26 cellular contexts compared by ENCODE assay signal in the genomic region with DNA sequence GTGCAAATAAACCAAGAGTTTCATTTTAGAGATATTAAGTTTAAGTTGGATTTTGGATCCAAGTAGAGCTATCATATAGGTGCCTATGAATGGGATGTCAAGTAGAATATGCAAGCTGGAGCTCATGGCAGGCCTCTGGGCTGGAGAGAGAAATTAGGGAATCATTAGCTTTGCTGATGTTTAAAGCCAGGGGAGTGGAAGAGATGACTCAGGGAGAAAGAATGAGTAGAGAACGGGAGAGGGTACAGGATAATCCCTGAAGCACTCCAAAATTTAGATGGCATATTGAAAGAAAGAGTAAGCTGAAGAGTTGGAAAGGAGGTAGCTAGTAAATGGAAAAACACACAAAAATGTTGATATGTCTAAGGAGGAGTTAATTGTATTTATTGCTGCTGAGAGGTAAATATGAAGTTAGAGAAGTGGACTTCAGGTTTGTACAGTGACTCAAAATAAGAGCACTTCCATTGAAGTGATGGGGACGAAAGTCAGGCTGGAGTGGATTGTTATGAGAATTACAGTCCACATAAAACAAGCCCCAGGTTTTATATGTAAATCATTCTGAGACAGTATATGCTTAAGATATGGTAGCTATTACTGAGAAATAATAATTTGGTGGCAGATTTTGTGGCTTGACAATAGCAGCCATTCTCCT.
"Had no signal": no experiment of that assay in that cellular context is flagged by ENCODE, and none has a peak within 500 bp of the region (broad histone marks: within the 10 kb centered on the region; RNA-seq: fewer than 3 reads in every experiment).

No MANE protein-coding gene starts in this region.

- DNase-seq: caudate nucleus; cerebellar nuclear complex; cortex of kidney; foreskin keratinocyte; glutamatergic neuron; heart right ventricle; hippocampal formation; immature natural killer cell; islet precursor cell; kidney glomerular epithelial cell; mammary epithelial cell; natural killer cell; right cardiac atrium; sigmoid colon; stimulated activated CD4-positive, alpha-beta T cell treated with anti-CD3 and anti-CD28 coated beads, Interleukin-2, amount 100 ng/mL, for 24 hours; stimulated activated CD4-positive, alpha-beta T cell treated with anti-CD3 and anti-CD28 coated beads, Interleukin-4, amount 100 ng/mL, for 24 hours; stimulated activated naive CD4-positive, alpha-beta T cell treated with Interleukin-2 at 50 U/mL for 16 hours; stomach; thyroid gland; trophoblast cell; uterus had no signal

- H3K4me1 Mint-ChIP-seq: immature natural killer cell; natural killer cell; neural crest cell; stimulated activated effector memory CD8-positive, alpha-beta T cell treated with anti-CD3 and anti-CD28 coated beads, Interleukin-12 subunit alpha, Interleukin-12 subunit beta, amount 100 ng/mL, for 72 hours had no signal

- H3K36me3 ChIP-seq: esophagus muscularis mucosa, heart right ventricle, prostate gland, sigmoid colon, stomach, thyroid gland, uterus had no signal

- H3K9me3 Mint-ChIP-seq: immature natural killer cell; natural killer cell; neural crest cell; stimulated activated effector memory CD8-positive, alpha-beta T cell treated with anti-CD3 and anti-CD28 coated beads, Interleukin-12 subunit alpha, Interleukin-12 subunit beta, amount 100 ng/mL, for 72 hours had no signal

- H3K4me1 ChIP-seq: esophagus muscularis mucosa, foreskin keratinocyte, heart right ventricle, prostate gland, sigmoid colon, uterus had no signal

- H3K27ac ChIP-seq: epithelial cell of prostate, esophagus muscularis mucosa, foreskin keratinocyte, heart right ventricle, prostate gland, sigmoid colon, stomach, thyroid gland, uterus had no signal

- ATAC-seq: foreskin keratinocyte; heart right ventricle; natural killer cell; right cardiac atrium; stimulated activated effector memory CD8-positive, alpha-beta T cell treated with anti-CD3 and anti-CD28 coated beads, Interleukin-12 subunit alpha, Interleukin-12 subunit beta, amount 100 ng/mL, for 72 hours had no signal

- H3K27ac Mint-ChIP-seq: immature natural killer cell; natural killer cell; stimulated activated effector memory CD8-positive, alpha-beta T cell treated with anti-CD3 and anti-CD28 coated beads, Interleukin-12 subunit alpha, Interleukin-12 subunit beta, amount 100 ng/mL, for 72 hours had no signal

- H3K27me3 ChIP-seq: esophagus muscularis mucosa, foreskin keratinocyte, heart right ventricle, sigmoid colon, thyroid gland, uterus had no signal

- H3K4me3 ChIP-seq: esophagus muscularis mucosa, heart right ventricle, prostate gland, sigmoid colon, stomach, thyroid gland, uterus had no signal

- H3K4me3 Mint-ChIP-seq: immature natural killer cell; natural killer cell; neural crest cell; stimulated activated effector memory CD8-positive, alpha-beta T cell treated with anti-CD3 and anti-CD28 coated beads, Interleukin-12 subunit alpha, Interleukin-12 subunit beta, amount 100 ng/mL, for 72 hours had no signal

- H3K9me3 ChIP-seq: esophagus muscularis mucosa, heart right ventricle, prostate gland, sigmoid colon, stomach, thyroid gland, uterus had no signal

- H3K36me3 Mint-ChIP-seq: immature natural killer cell; natural killer cell; stimulated activated effector memory CD8-positive, alpha-beta T cell treated with anti-CD3 and anti-CD28 coated beads, Interleukin-12 subunit alpha, Interleukin-12 subunit beta, amount 100 ng/mL, for 72 hours had no signal
